19 cellular contexts compared by ENCODE assay signal in genomic region chr13:104025303-104025702, GRCh38.
DNase-seq lines count a peak whose midpoint lies in the region; FAIRE-seq and TF ChIP-seq lines count a peak whose summit lies in the region.
"Had no signal": no experiment of that assay in that cellular context is flagged by ENCODE, and none has a peak within 500 bp of the region (broad histone marks: within the 10 kb centered on the region; RNA-seq: fewer than 3 reads in every experiment).

No MANE protein-coding gene starts in this region.

- TF ChIP-seq CTCF in left ventricle myocardium inferior (IDR thresholded peaks at IDR 0.05; ENCODE audit: borderline replicate concordance) (no peak), VCaP (conservative IDR thresholded peaks at IDR 0.05) (no peak), endothelial cell of umbilical vein (IDR thresholded peaks at IDR 0.05; ENCODE audit: extremely low read depth in 1 of 2, insufficient read depth in 1 of 2, low read depth in 1 of 2, low read length in 2 of 2) (no peak), testis (IDR thresholded peaks at IDR 0.05) (no peak), GM13976 (IDR thresholded peaks at IDR 0.05; ENCODE audit: borderline replicate concordance, control extremely low read depth, extremely low read depth, insufficient read depth, missing control alignments) (no peak)

- WGBS in testis, 2 donors = 67 to 77% methylated on average over 2 of the region's 2 CpGs

- FAIRE-seq in endothelial cell of umbilical vein (lab: Jason Lieb, UNC) = no peak
- FAIRE-seq: A204.1, D721Med, G401.6, GM12891, GM18507 had no signal

- no peak overlapping the region for H3K4me2 ChIP-seq in endothelial cell of umbilical vein (ENCODE audit: insufficient read depth, low read length)

- intact Hi-C loops in left ventricle myocardium inferior (cut with micrococcal nuclease) = no loop called here
- intact Hi-C loops in cardiac septum (cut with DNase I) = no loop called here
- intact Hi-C loops in endothelial cell of umbilical vein (cut with micrococcal nuclease) = loop anchor here (2.0 kb wide), 1 partner anchor 77 kb away; no protein-coding TSS in a partner anchor
- intact Hi-C loops in testis (cut with DNase I; ENCODE audit: low total_unique reads) = no loop called here

- DNase-seq in left ventricle myocardium inferior (no peak), cardiac septum (ENCODE audit: low spot score) (no peak), endothelial cell of umbilical vein (ENCODE audit: low read depth, low spot score) (no peak), testis (no peak), GM13976 (ENCODE audit: low spot score) (no peak), globus pallidus (ENCODE audit: low spot score) (no peak)
- DNase-seq: AML-193; Caco-2; CD4-positive, alpha-beta T cell; GM23248 had no signal

- H3K27ac ChIP-seq in left ventricle myocardium inferior (replicated peaks) (peak overlapping the region; percentile 36), VCaP (peak overlapping the region; percentile 69), endothelial cell of umbilical vein (ENCODE audit: insufficient read depth, low read depth, low read length) (peak overlapping the region; percentile 65), testis (no peak overlapping the region)
- H3K27ac ChIP-seq: C4-2B, GM23248, HL-60 had no signal

- H3K9me3 ChIP-seq in left ventricle myocardium inferior (replicated peaks) (no peaks in the 10 kb centered on the region), endothelial cell of umbilical vein (replicated peaks; ENCODE audit: control insufficient read depth, insufficient read depth, low read length) (no peaks in the 10 kb centered on the region), testis (no peaks in the 10 kb centered on the region)
- H3K9me3 ChIP-seq: Caco-2, HAP-1 had no signal

- peak overlapping the region; percentile 24 for H3K9ac ChIP-seq in endothelial cell of umbilical vein (replicated peaks; ENCODE audit: extremely low read depth, insufficient read depth, low read length)
- H3K9ac ChIP-seq: GM23248 had no signal

- no TSS peak for BruUV-seq in endothelial cell of umbilical vein (replicated peaks; lab: Mats Ljungman, UMichigan)

- no peaks in the 10 kb centered on the region for H4K20me1 ChIP-seq in endothelial cell of umbilical vein (replicated peaks; ENCODE audit: control insufficient read depth, extremely low read depth, insufficient read depth, low read length)

- TF ChIP-seq POLR2A in endothelial cell of umbilical vein (IDR thresholded peaks at IDR 0.05; ENCODE audit: low read depth, low read length) (no peak), testis (IDR thresholded peaks at IDR 0.05) (no peak)

- POLR2A ChIA-PET in endothelial cell of umbilical vein (lab: Charles Lee) = no interaction called here

- H3K4me3 ChIP-seq in left ventricle myocardium inferior (no peak overlapping the region), endothelial cell of umbilical vein (replicated peaks in 1 of 3; ENCODE audit: insufficient read depth in 1 of 3, low read depth in 1 of 3, low read length in 3 of 3) (no peak overlapping the region), testis (no peak overlapping the region)
- H3K4me3 ChIP-seq: GM23248, HAP-1 had no signal

- H2AFZ ChIP-seq in endothelial cell of umbilical vein (ENCODE audit: low read depth, low read length) = no peak overlapping the region
- H2AFZ ChIP-seq: GM23248 had no signal

- dilution Hi-C loops in endothelial cell of umbilical vein (cut with MboI; ENCODE audit: extremely low pct_ligation_motif_present, low sequenced_read_pairs) = no loop called here

- no peaks in the 10 kb centered on the region for H3K9me1 ChIP-seq in endothelial cell of umbilical vein (replicated peaks; ENCODE audit: control insufficient read depth, extremely low read depth, insufficient read depth, low read length)

- H3K27me3 ChIP-seq in left ventricle myocardium inferior (ENCODE audit: low read depth) = no peaks in the 10 kb centered on the region
- H3K27me3 ChIP-seq in endothelial cell of umbilical vein (ENCODE audit: control insufficient read depth in 2 of 2, insufficient read depth in 2 of 2, low read length in 2 of 2) = no peaks in the 10 kb centered on the region
- H3K27me3 ChIP-seq in testis = no peaks in the 10 kb centered on the region

- in situ Hi-C loops in GM13976 (cut with MboI; ENCODE audit: low sequenced_read_pairs, unreplicated experiment) = no loop called here

- H3K36me3 ChIP-seq in left ventricle myocardium inferior = no peaks in the 10 kb centered on the region
- H3K36me3 ChIP-seq in endothelial cell of umbilical vein (ENCODE audit: control insufficient read depth in 2 of 2, extremely low read depth in 1 of 2, insufficient read depth in 2 of 2, low read length in 2 of 2) = no peaks in the 10 kb centered on the region
- no peaks in the 10 kb centered on the region for H3K36me3 ChIP-seq in testis (ENCODE audit: low read depth, missing control alignments)
- H3K36me3 ChIP-seq: HAP-1 had no signal

- no peaks in the 10 kb centered on the region for H3K79me2 ChIP-seq in endothelial cell of umbilical vein (ENCODE audit: control insufficient read depth, insufficient read depth, low read length)

- H3K4me1 ChIP-seq in left ventricle myocardium inferior (peaks cover 26% of the 10 kb centered on the region), endothelial cell of umbilical vein (ENCODE audit: control insufficient read depth, extremely low read depth, insufficient read depth, low read length) (peaks cover 14% of the 10 kb centered on the region), testis (no peaks in the 10 kb centered on the region)
- H3K4me1 ChIP-seq: HAP-1 had no signal

- CTCF ChIA-PET in endothelial cell of umbilical vein (lab: Charles Lee) = interaction anchor here (1.8 kb wide), 1 partner anchor 10 kb away, joined by 8 read pairs; no protein-coding TSS in a partner anchor

TF ChIP-seq in endothelial cell of umbilical vein, 7 proteins besides CTCF, POLR2A, EP300 and RAD21:
- TF ChIP-seq MAX (IDR thresholded peaks at IDR 0.05; ENCODE audit: insufficient read depth, insufficient read length) = no peak
- no peak for TF ChIP-seq EZH2 (IDR thresholded peaks at IDR 0.05; ENCODE audit: borderline replicate concordance, low read depth, low read length, severe bottlenecking)
- no peak for TF ChIP-seq GATA2 (IDR thresholded peaks at IDR 0.05; ENCODE audit: insufficient read depth, insufficient read length, low read depth, low read length)
- TF ChIP-seq FOS (IDR thresholded peaks at IDR 0.05; ENCODE audit: borderline replicate concordance, insufficient read depth, low read length) = no peak
- no peak for TF ChIP-seq POLR2AphosphoS5 (IDR thresholded peaks at IDR 0.05; ENCODE audit: insufficient read depth, low read depth, low read length)
- no peak for TF ChIP-seq JUN (IDR thresholded peaks at IDR 0.05; ENCODE audit: borderline replicate concordance, insufficient read depth, insufficient read length, low read depth)
- TF ChIP-seq MYC (IDR thresholded peaks at IDR 0.05; ENCODE audit: low read depth, low read length) = no peak

Comparison
In these comparisons a context has a peak if more than half of its experiments do, and no peak if none do; other contexts are left out.
1. H3K27ac ChIP-seq: peak in left ventricle myocardium inferior (single experiment), VCaP (single experiment) and endothelial cell of umbilical vein (single experiment); none in testis (0 of 2).